17 cellular contexts compared by ENCODE assay signal in the genomic region with DNA sequence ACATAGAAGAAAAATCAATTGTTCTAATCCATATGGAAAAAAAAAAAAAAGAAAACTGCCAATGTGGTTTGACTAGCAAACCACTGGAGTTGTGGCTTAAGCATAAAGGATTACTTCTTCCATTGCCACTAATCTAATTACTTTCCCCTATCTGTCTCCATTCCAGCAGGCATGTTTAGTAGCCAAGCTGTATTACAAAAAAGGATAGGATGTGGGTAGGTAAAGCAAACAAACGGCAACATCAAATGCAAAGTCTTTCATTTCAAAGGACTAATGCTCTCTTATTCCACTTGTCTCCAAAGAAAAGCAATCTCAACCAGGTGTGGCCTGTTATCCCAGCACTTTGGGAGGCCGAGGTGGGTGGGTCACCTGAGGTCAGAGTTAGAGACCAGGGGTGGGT.
"Had no signal": no experiment of that assay in that cellular context is flagged by ENCODE, and none has a peak within 500 bp of the region (broad histone marks: within the 10 kb centered on the region; RNA-seq: fewer than 3 reads in every experiment).

No MANE protein-coding gene starts in this region.

- H3K4me1 Mint-ChIP-seq: memory B cell had no signal

- H3K36me3 Mint-ChIP-seq: memory B cell, mesothelial cell of epicardium had no signal

- H3K27me3 Mint-ChIP-seq: progenitor cell of endocrine pancreas had no signal

- H3K27ac Mint-ChIP-seq: memory B cell, mesothelial cell of epicardium, nephron, progenitor cell of endocrine pancreas had no signal

- ATAC-seq: gastrocnemius medialis, heart right ventricle, left lung, lower lobe of right lung, pancreas, right cardiac atrium had no signal

- DNase-seq: effector memory CD4-positive, alpha-beta T cell; gastrocnemius medialis; heart right ventricle; hypothalamus; islet precursor cell; lower lobe of right lung; occipital lobe; pancreas; right cardiac atrium; small intestine; stimulated activated CD4-positive, alpha-beta T cell treated with anti-CD3 and anti-CD28 coated beads, Interleukin-2, amount 100 ng/mL, for 48 hours; stimulated activated naive CD4-positive, alpha-beta T cell treated with Interleukin-2 at 50 U/mL for 16 hours had no signal

- H3K4me3 Mint-ChIP-seq: memory B cell, mesothelial cell of epicardium, nephron had no signal

- H3K9me3 Mint-ChIP-seq: memory B cell, mesothelial cell of epicardium, nephron had no signal
